In the genomic region with DNA sequence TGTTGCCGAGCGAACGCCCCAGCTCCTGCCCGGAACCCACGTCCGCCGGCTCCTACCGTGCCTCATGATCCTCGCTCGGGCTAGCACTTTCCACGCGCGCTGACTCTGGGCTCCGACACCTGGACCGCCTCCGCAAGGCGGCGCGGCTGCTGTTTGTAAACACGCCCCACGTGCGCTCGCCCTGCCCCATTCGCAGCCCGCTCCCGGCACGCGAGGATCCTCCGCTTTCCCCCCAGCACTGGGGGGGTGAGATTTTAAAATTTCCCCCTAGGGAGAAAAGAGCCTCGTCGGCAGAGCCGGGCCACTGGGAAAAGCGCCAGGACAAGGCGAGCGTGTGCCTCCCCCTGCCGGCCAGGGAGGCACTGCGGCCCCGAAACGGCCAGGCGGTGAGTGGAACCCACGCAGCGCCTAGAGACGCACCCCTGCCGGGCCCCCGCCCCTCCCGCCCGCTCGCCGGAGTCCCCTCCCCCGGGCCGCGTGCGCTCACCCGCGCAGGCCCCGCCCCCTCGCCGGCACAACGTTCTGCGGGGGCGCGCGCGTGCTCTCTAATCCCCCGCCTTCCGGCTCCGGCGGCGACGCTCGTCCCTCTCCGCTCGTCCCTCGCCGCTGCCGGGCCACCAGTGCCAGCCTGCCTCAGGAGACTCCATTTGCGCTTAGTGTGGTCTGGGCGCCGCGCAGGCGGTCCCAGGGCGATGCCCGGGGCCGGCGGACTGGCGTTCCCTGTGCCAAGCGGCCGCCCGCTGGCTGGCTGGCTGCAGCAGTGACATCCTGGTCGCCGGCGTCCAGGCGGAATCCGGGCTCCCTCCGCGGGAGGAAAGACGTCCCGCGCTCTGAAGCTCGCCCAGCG, we compare ENCODE assay signal across 1 cellular context.
TF ChIP-seq lines count a peak whose summit lies in the region.

A gene (plus strand): TSS at position 548 of the 847 bp plus-strand sequence. CDS start 1,442 bp downstream, outside the sequence.

TF ChIP-seq in GM23338, 12 proteins besides CTCF, POLR2A, EP300 and RAD21 (continued from another document):
- TF ChIP-seq, protein P1, sequence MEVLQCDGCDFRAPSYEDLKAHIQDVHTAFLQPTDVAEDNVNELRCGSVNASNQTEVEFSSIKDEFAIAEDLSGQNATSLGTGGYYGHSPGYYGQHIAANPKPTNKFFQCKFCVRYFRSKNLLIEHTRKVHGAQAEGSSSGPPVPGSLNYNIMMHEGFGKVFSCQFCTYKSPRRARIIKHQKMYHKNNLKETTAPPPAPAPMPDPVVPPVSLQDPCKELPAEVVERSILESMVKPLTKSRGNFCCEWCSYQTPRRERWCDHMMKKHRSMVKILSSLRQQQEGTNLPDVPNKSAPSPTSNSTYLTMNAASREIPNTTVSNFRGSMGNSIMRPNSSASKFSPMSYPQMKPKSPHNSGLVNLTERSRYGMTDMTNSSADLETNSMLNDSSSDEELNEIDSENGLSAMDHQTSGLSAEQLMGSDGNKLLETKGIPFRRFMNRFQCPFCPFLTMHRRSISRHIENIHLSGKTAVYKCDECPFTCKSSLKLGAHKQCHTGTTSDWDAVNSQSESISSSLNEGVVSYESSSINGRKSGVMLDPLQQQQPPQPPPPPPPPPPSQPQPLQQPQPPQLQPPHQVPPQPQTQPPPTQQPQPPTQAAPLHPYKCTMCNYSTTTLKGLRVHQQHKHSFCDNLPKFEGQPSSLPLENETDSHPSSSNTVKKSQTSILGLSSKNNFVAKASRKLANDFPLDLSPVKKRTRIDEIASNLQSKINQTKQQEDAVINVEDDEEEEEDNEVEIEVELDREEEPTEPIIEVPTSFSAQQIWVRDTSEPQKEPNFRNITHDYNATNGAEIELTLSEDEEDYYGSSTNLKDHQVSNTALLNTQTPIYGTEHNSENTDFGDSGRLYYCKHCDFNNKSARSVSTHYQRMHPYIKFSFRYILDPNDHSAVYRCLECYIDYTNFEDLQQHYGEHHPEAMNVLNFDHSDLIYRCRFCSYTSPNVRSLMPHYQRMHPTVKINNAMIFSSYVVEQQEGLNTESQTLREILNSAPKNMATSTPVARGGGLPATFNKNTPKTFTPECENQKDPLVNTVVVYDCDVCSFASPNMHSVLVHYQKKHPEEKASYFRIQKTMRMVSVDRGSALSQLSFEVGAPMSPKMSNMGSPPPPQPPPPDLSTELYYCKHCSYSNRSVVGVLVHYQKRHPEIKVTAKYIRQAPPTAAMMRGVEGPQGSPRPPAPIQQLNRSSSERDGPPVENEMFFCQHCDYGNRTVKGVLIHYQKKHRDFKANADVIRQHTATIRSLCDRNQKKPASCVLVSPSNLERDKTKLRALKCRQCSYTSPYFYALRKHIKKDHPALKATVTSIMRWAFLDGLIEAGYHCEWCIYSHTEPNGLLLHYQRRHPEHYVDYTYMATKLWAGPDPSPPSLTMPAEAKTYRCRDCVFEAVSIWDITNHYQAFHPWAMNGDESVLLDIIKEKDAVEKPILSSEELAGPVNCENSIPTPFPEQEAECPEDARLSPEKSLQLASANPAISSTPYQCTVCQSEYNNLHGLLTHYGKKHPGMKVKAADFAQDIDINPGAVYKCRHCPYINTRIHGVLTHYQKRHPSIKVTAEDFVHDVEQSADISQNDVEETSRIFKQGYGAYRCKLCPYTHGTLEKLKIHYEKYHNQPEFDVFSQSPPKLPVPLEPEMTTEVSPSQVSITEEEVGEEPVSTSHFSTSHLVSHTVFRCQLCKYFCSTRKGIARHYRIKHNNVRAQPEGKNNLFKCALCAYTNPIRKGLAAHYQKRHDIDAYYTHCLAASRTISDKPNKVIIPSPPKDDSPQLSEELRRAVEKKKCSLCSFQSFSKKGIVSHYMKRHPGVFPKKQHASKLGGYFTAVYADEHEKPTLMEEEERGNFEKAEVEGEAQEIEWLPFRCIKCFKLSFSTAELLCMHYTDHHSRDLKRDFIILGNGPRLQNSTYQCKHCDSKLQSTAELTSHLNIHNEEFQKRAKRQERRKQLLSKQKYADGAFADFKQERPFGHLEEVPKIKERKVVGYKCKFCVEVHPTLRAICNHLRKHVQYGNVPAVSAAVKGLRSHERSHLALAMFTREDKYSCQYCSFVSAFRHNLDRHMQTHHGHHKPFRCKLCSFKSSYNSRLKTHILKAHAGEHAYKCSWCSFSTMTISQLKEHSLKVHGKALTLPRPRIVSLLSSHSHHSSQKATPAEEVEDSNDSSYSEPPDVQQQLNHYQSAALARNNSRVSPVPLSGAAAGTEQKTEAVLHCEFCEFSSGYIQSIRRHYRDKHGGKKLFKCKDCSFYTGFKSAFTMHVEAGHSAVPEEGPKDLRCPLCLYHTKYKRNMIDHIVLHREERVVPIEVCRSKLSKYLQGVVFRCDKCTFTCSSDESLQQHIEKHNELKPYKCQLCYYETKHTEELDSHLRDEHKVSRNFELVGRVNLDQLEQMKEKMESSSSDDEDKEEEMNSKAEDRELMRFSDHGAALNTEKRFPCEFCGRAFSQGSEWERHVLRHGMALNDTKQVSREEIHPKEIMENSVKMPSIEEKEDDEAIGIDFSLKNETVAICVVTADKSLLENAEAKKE (CRISPR knock-in tag; IDR thresholded peaks at IDR 0.05): no peak
